11 cellular contexts compared by ENCODE assay signal in the genomic region with DNA sequence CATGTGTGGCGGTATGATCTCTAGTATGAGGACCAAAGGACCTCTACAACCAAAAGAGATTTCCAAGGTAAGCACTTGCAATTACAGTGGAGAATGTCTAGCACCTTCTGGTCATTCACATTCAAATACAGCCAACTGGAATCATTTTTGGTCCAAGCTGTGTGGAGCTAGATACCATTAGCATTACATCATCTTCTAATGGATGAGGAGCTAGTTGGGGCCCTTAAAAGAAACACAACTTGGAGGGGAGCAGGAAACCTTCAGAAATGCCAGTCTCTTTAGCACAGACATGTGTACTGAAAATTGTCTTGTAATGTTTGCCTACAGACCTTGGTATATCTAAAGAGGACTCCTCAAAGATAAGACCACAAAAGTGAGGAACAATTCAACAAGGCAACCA.
DNase-seq lines count a peak whose midpoint lies in the region; ATAC-seq and TF ChIP-seq lines count a peak whose summit lies in the region.
"Had no signal": no experiment of that assay in that cellular context is flagged by ENCODE, and none has a peak within 500 bp of the region (broad histone marks: within the 10 kb centered on the region; RNA-seq: fewer than 3 reads in every experiment).

No MANE protein-coding gene starts in this region.

- H3K18ac ChIP-seq in IMR-90 (ENCODE audit: low read depth, low read length) = peak overlapping the region; percentile 94

- no CpG with 5 or more reads among the region's 1 CpG for WGBS in IMR-90 (ENCODE audit: extremely low coverage in 2 of 2, insufficient read length in 1 of 2), 2 experiments

- peaks cover 26% of the 10 kb centered on the region for H3K4me1 ChIP-seq in IMR-90 (ENCODE audit: control insufficient read depth, insufficient read depth, low read length)
- peaks cover 19 to 37% of the 10 kb centered on the region in 2 donors for H3K4me1 ChIP-seq in muscle layer of duodenum (ENCODE audit: control insufficient read depth in 1 of 2, insufficient read depth in 2 of 2, low read length in 2 of 2)
- no peaks in the 10 kb centered on the region for H3K4me1 ChIP-seq in Karpas-422 (ENCODE audit: low read length)

- ATAC-seq in IMR-90 (ENCODE audit: low read depth) = peak; percentile 21; the same call in 1 of the 2 replicates

- H3K4me2 ChIP-seq in IMR-90 (ENCODE audit: low read depth, low read length) (peak overlapping the region; percentile 77), Karpas-422 (ENCODE audit: low read depth, low read length, poor library complexity, severe bottlenecking) (no peak overlapping the region)

- H3K4ac ChIP-seq in IMR-90 (ENCODE audit: low read depth, low read length) = peak overlapping the region; percentile 74; the same call in 1 of the 2 replicates

- H3K9ac ChIP-seq in IMR-90 (ENCODE audit: low read depth, low read length) (no peak overlapping the region; the same call in 1 of the 2 replicates), Karpas-422 (ENCODE audit: low read length) (no peak overlapping the region)

- in situ Hi-C loops in ACHN (cut with HindIII; ENCODE audit: low pct_ligation_motif_present, low pct_unique_long_range_greater_than_20kb, low sequenced_read_pairs) (no loop called here), IMR-90 (cut with MboI; ENCODE audit: low sequenced_read_pairs) (loop anchor here (25.0 kb wide), 1 partner anchor 836 kb away; no protein-coding TSS in a partner anchor)

- H3K36me3 Mint-ChIP-seq in chondrocyte (ENCODE audit: low read depth) = no peaks in the 10 kb centered on the region

- no peaks in the 10 kb centered on the region for H3K9me3 ChIP-seq in IMR-90 (ENCODE audit: control insufficient read depth, insufficient read depth, low read length)
- no peaks in the 10 kb centered on the region for H3K9me3 ChIP-seq in muscle layer of duodenum (ENCODE audit: control insufficient read depth in 1 of 2, low read length in 2 of 2)
- no peaks in the 10 kb centered on the region for H3K9me3 ChIP-seq in Karpas-422 (ENCODE audit: low read length)
- H3K9me3 ChIP-seq: thyroid gland had no signal

- TF ChIP-seq CTCF in IMR-90 (conservative IDR thresholded peaks at IDR 0.05; ENCODE audit: low read depth, low read length) (no peak), chondrocyte (IDR thresholded peaks at IDR 0.05) (no peak)

- H2AFZ ChIP-seq in IMR-90 (replicated peaks; ENCODE audit: low read length, poor library complexity) (no peak overlapping the region), Karpas-422 (ENCODE audit: low read length) (no peak overlapping the region)

- DNase-seq in ACHN (peak; percentile 60), IMR-90 (peak; percentile 67), chondrocyte (ENCODE audit: low spot score) (no peak), midbrain (lab: John Stamatoyannopoulos, UW) (no peak), NAMALWA (ENCODE audit: low spot score) (no peak), NCI-H2081 (lab: John Stamatoyannopoulos, UW) (no peak), Karpas-422 (no peak)
- DNase-seq: activated CD4-positive, CD25-positive, alpha-beta regulatory T cell treated with anti-CD3 and anti-CD28 coated beads, Interleukin-2, amount 50 U/mL, for 72 hours; NCI-H187; thyroid gland had no signal

- intact Hi-C loops in IMR-90 (cut with micrococcal nuclease) = loop anchor here (5.0 to 10.0 kb wide), 5 partner anchors 81 to 431 kb away; no protein-coding TSS in a partner anchor

- peaks cover 66% of the 10 kb centered on the region for H3K4me1 Mint-ChIP-seq in chondrocyte (ENCODE audit: low read depth)

- CTCF ChIA-PET in IMR-90 (lab: Yijun Ruan, JAX) = no interaction called here

- H2BK5ac ChIP-seq in IMR-90 (ENCODE audit: low read depth, low read length, poor library complexity, severe bottlenecking) = peak overlapping the region; percentile 76

- H3K14ac ChIP-seq in IMR-90 (replicated peaks; ENCODE audit: low read depth, low read length) = peak overlapping the region; percentile 77

- no peaks in the 10 kb centered on the region for H3K79me2 ChIP-seq in Karpas-422 (ENCODE audit: low read length)

- POLR2A ChIA-PET in IMR-90 (lab: Charles Lee; ENCODE audit: unreplicated experiment) = no interaction called here

- peaks cover 19 to 58% of the 10 kb centered on the region in 2 experiments for H3K79me1 ChIP-seq in IMR-90 (ENCODE audit: low read depth in 1 of 2, low read length in 2 of 2)

- H3K23ac ChIP-seq in IMR-90 (ENCODE audit: low read depth, low read length) = peak overlapping the region; percentile 77

- H3K4me3 ChIP-seq in IMR-90 (ENCODE audit: insufficient read depth, low read depth, low read length) (no peak overlapping the region), muscle layer of duodenum (ENCODE audit: low read depth in 1 of 2, low read length in 2 of 2) (no peak overlapping the region), Karpas-422 (ENCODE audit: low read length) (no peak overlapping the region)
- H3K4me3 ChIP-seq: thyroid gland had no signal

- H3K9me1 ChIP-seq in IMR-90 (ENCODE audit: insufficient read depth, low read length) = peaks cover 6% of the 10 kb centered on the region

- H2AK5ac ChIP-seq in IMR-90 (ENCODE audit: low read depth, low read length) = peak overlapping the region; percentile 46

- H3K27ac ChIP-seq in IMR-90 (ENCODE audit: insufficient read depth, low read length) = peak overlapping the region; percentile 42; the same call in 1 of the 2 replicates
- peak overlapping the region; percentile 41 for H3K27ac ChIP-seq in muscle layer of duodenum (ENCODE audit: low read length)
- H3K27ac ChIP-seq in Karpas-422 (ENCODE audit: low read length) = no peak overlapping the region

- no peaks in the 10 kb centered on the region for H3K27me3 Mint-ChIP-seq in chondrocyte (ENCODE audit: low read depth)

- H3K27me3 ChIP-seq in IMR-90 (ENCODE audit: control insufficient read depth, insufficient read depth, low read length) (no peaks in the 10 kb centered on the region), muscle layer of duodenum (ENCODE audit: low read depth, low read length) (no peaks in the 10 kb centered on the region), Karpas-422 (ENCODE audit: low read length) (no peaks in the 10 kb centered on the region)
- H3K27me3 ChIP-seq: thyroid gland had no signal

- H3K36me3 ChIP-seq in IMR-90 (ENCODE audit: control insufficient read depth, insufficient read depth, low read length) (no peaks in the 10 kb centered on the region), muscle layer of duodenum (ENCODE audit: control insufficient read depth in 1 of 2, insufficient read depth in 2 of 2, low read length in 2 of 2) (no peaks in the 10 kb centered on the region), Karpas-422 (ENCODE audit: insufficient read depth, low read length) (no peaks in the 10 kb centered on the region)
- H3K36me3 ChIP-seq: thyroid gland had no signal

- peak overlapping the region; percentile 87 for H2BK20ac ChIP-seq in IMR-90 (ENCODE audit: low read depth, low read length)

- H2AK9ac ChIP-seq in IMR-90 (replicated peaks; ENCODE audit: low read depth, low read length, poor library complexity) = peak overlapping the region; percentile 13

- peak overlapping the region; percentile 79 for H3K27ac Mint-ChIP-seq in chondrocyte (ENCODE audit: unreplicated experiment)

- peak overlapping the region; percentile 33 to 66 for H4K8ac ChIP-seq in IMR-90 (ENCODE audit: low read depth in 2 of 2, low read length in 2 of 2)

- TF ChIP-seq RAD21 in IMR-90 (IDR thresholded peaks at IDR 0.05; ENCODE audit: low read length) = no peak

- H4K5ac ChIP-seq in IMR-90 (ENCODE audit: low read depth, low read length) = peak overlapping the region; percentile 83

- no TSS peak for BruUV-seq in IMR-90 (replicated peaks; lab: Mats Ljungman, UMichigan)

- no peaks in the 10 kb centered on the region for H3K9me3 Mint-ChIP-seq in chondrocyte (ENCODE audit: low read depth)

- H3K9me2 ChIP-seq in Karpas-422 (replicated peaks; ENCODE audit: insufficient read depth, low read length) = no peaks in the 10 kb centered on the region

- peak overlapping the region; percentile 54 for H4K91ac ChIP-seq in IMR-90 (ENCODE audit: insufficient read depth, low read depth, low read length)

- dilution Hi-C loops in IMR-90 (cut with HindIII; ENCODE audit: low sequenced_read_pairs, unreplicated experiment) = no loop called here

- peak overlapping the region; percentile 40; the same call in 1 of the 2 replicates for H3K56ac ChIP-seq in IMR-90 (ENCODE audit: extremely low read depth, insufficient read depth, low read length)

- H3K4me3 Mint-ChIP-seq in chondrocyte (ENCODE audit: unreplicated experiment) = no peak overlapping the region

- H2BK15ac ChIP-seq in IMR-90 (ENCODE audit: low read depth, low read length) = peak overlapping the region; percentile 70; the same call in 2 of the 3 replicates

- H2BK120ac ChIP-seq in IMR-90 (ENCODE audit: low read depth, low read length) = peak overlapping the region; percentile 85

- H4K20me1 ChIP-seq in IMR-90 (ENCODE audit: insufficient read depth, low read length) = no peaks in the 10 kb centered on the region
- no peaks in the 10 kb centered on the region for H4K20me1 ChIP-seq in Karpas-422 (ENCODE audit: insufficient read depth, low read depth, low read length)

- TF ChIP-seq POLR2A in IMR-90 (IDR thresholded peaks at IDR 0.05; ENCODE audit: low read depth, low read length) = no peak

TF ChIP-seq in IMR-90, 13 proteins besides CTCF, POLR2A, EP300 and RAD21:
- peak; percentile 31; the same call in 1 of the 2 replicates for TF ChIP-seq CEBPB (IDR thresholded peaks at IDR 0.05; ENCODE audit: low read depth, low read length)
- no peak for TF ChIP-seq CHD1 (IDR thresholded peaks at IDR 0.05; ENCODE audit: low read depth, low read length)
- no peak for TF ChIP-seq MAFK (IDR thresholded peaks at IDR 0.05; ENCODE audit: low read depth, low read length)
- TF ChIP-seq RFX5 (IDR thresholded peaks at IDR 0.05; ENCODE audit: low read depth, low read length) = no peak

Comparison
In these comparisons a context has a peak if more than half of its experiments do, and no peak if none do; other contexts are left out.
1. DNase-seq: peak in ACHN (single experiment) and IMR-90 (single experiment); none in chondrocyte (single experiment), midbrain (single experiment), NAMALWA (single experiment), NCI-H2081 (0 of 2) and Karpas-422 (single experiment).